1 cellular context compared by ENCODE assay signal in the genomic region with DNA sequence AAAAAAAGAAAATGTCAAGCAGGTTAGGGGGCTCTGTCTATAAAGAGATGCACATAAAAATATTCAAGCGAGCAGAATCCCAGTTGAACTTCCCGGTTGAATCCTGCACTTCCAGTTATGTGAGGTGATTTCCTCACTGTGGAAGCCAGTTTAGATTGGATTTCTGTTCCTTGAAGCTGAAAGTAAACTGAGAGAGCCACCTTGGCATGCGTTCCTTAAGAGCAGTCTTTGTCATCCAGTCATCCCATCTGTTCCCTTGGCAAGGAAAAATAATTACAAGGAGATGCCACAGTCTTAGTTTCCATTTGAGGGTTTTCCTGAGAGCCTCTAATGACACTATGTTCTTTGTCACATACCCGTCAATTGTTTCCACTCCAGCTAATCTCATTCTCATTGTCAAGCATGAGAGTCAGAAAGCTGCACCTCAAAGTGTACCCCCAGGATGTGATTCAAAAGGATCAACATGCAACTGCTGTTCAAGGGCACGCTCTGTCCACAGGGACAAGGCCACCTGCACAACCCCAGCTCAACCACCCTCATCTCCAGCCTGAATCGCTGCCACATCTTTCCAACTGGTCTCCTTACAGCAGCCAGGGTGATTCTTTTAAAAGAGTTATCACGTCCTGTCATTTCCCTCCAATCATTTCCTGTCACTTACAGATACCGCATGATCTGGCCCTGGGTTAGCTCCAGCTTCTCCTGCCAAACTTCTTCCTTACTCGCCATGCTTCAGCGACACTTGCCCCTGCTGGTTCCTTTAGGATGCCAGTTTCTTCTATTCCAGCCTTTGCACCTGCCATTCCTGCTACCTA.
A peak's percentile ranks its signal among the peaks of the same experiment; 100 is the strongest.
TF ChIP-seq lines count a peak whose summit lies in the region.

No MANE protein-coding gene starts in this region.

TF ChIP-seq in HepG2, 621 proteins besides CTCF, POLR2A, EP300 and RAD21 (continued from another document and continues in another):
- peak; percentile 55 for TF ChIP-seq ISL2 (CRISPR knock-in tag; IDR thresholded peaks at IDR 0.05)
- peak; percentile 38; the same call in 1 of the 2 replicates for TF ChIP-seq CREB1 (IDR thresholded peaks at IDR 0.05)
- TF ChIP-seq CREB1 (CRISPR knock-in tag; IDR thresholded peaks at IDR 0.05) = peak; percentile 76
- TF ChIP-seq TEAD2 (CRISPR knock-in tag; IDR thresholded peaks at IDR 0.05) = no peak
- peak; percentile 96 for TF ChIP-seq FOXO1 (CRISPR knock-in tag; IDR thresholded peaks at IDR 0.05)
- peak; percentile 88 for TF ChIP-seq TEAD3 (CRISPR knock-in tag; optimal IDR thresholded peaks at IDR 0.05; ENCODE audit: borderline replicate concordance)
- TF ChIP-seq SP1 (IDR thresholded peaks at IDR 0.05) = no peak
- TF ChIP-seq SP1 (CRISPR knock-in tag; IDR thresholded peaks at IDR 0.05) = 0 out of 2 replicates have a peak, but pooled peaks have one; percentile 28
- TF ChIP-seq ZKSCAN5 (CRISPR knock-in tag; IDR thresholded peaks at IDR 0.05) = peak; percentile 75; the same call in 1 of the 2 replicates
- TF ChIP-seq, protein P1, sequence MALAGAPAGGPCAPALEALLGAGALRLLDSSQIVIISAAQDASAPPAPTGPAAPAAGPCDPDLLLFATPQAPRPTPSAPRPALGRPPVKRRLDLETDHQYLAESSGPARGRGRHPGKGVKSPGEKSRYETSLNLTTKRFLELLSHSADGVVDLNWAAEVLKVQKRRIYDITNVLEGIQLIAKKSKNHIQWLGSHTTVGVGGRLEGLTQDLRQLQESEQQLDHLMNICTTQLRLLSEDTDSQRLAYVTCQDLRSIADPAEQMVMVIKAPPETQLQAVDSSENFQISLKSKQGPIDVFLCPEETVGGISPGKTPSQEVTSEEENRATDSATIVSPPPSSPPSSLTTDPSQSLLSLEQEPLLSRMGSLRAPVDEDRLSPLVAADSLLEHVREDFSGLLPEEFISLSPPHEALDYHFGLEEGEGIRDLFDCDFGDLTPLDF (CRISPR knock-in tag; IDR thresholded peaks at IDR 0.05) = no peak
- no peak for TF ChIP-seq NAIF1 (CRISPR knock-in tag; IDR thresholded peaks at IDR 0.05; ENCODE audit: borderline replicate concordance)
- TF ChIP-seq, protein P2, sequence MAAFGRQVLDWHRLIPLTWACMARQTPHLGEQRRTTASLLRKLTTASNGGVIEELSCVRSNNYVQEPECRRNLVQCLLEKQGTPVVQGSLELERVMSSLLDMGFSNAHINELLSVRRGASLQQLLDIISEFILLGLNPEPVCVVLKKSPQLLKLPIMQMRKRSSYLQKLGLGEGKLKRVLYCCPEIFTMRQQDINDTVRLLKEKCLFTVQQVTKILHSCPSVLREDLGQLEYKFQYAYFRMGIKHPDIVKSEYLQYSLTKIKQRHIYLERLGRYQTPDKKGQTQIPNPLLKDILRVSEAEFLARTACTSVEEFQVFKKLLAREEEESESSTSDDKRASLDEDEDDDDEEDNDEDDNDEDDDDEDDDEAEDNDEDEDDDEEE (CRISPR knock-in tag; IDR thresholded peaks at IDR 0.05) = peak; percentile 64
- 0 out of 2 replicates have a peak, but pooled peaks have one; percentile 54 for TF ChIP-seq ZNF224 (CRISPR knock-in tag; IDR thresholded peaks at IDR 0.05)
- peak; percentile 33; the same call in 1 of the 2 replicates for TF ChIP-seq SKIL (CRISPR knock-in tag; IDR thresholded peaks at IDR 0.05; ENCODE audit: borderline replicate concordance)
- peak; percentile 97 for TF ChIP-seq AHDC1 (CRISPR knock-in tag; IDR thresholded peaks at IDR 0.05; ENCODE audit: borderline replicate concordance)
- peak; percentile 78; the same call in 1 of the 2 replicates for TF ChIP-seq NFKBIZ (CRISPR knock-in tag; IDR thresholded peaks at IDR 0.05)
- TF ChIP-seq PREB (CRISPR knock-in tag; IDR thresholded peaks at IDR 0.05) = no peak
- TF ChIP-seq, protein P3, sequence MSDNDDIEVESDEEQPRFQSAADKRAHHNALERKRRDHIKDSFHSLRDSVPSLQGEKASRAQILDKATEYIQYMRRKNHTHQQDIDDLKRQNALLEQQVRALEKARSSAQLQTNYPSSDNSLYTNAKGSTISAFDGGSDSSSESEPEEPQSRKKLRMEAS (IDR thresholded peaks at IDR 0.05) = peak; percentile 86
- TF ChIP-seq, protein P4, sequence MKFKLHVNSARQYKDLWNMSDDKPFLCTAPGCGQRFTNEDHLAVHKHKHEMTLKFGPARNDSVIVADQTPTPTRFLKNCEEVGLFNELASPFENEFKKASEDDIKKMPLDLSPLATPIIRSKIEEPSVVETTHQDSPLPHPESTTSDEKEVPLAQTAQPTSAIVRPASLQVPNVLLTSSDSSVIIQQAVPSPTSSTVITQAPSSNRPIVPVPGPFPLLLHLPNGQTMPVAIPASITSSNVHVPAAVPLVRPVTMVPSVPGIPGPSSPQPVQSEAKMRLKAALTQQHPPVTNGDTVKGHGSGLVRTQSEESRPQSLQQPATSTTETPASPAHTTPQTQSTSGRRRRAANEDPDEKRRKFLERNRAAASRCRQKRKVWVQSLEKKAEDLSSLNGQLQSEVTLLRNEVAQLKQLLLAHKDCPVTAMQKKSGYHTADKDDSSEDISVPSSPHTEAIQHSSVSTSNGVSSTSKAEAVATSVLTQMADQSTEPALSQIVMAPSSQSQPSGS (CRISPR knock-in tag; IDR thresholded peaks at IDR 0.05) = peak; percentile 79; the same call in 1 of the 2 replicates
- peak; percentile 97 for TF ChIP-seq DPF2 (CRISPR knock-in tag; IDR thresholded peaks at IDR 0.05; ENCODE audit: borderline replicate concordance, low read depth)
- peak; percentile 66 for TF ChIP-seq TFE3 (CRISPR knock-in tag; IDR thresholded peaks at IDR 0.05)
- TF ChIP-seq SMARCE1 (IDR thresholded peaks at IDR 0.05; ENCODE audit: borderline replicate concordance) = peak; percentile 49; the same call in 1 of the 2 replicates
- TF ChIP-seq EED (CRISPR knock-in tag; IDR thresholded peaks at IDR 0.05) = no peak
- TF ChIP-seq, protein P5, sequence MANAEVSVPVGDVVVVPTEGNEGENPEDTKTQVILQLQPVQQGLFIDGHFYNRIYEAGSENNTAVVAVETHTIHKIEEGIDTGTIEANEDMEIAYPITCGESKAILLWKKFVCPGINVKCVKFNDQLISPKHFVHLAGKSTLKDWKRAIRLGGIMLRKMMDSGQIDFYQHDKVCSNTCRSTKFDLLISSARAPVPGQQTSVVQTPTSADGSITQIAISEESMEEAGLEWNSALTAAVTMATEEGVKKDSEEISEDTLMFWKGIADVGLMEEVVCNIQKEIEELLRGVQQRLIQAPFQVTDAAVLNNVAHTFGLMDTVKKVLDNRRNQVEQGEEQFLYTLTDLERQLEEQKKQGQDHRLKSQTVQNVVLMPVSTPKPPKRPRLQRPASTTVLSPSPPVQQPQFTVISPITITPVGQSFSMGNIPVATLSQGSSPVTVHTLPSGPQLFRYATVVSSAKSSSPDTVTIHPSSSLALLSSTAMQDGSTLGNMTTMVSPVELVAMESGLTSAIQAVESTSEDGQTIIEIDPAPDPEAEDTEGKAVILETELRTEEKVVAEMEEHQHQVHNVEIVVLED (CRISPR knock-in tag; IDR thresholded peaks at IDR 0.05; ENCODE audit: borderline replicate concordance) = peak; percentile 37; the same call in 1 of the 2 replicates
- TF ChIP-seq HINFP (CRISPR knock-in tag; IDR thresholded peaks at IDR 0.05; ENCODE audit: low read depth) = peak; percentile 47; the same call in 1 of the 2 replicates
- peak; percentile 92 for TF ChIP-seq ERF (CRISPR knock-in tag; IDR thresholded peaks at IDR 0.05)
- 0 out of 2 replicates have a peak, but pooled peaks have one; percentile 45 for TF ChIP-seq RFXAP (CRISPR knock-in tag; IDR thresholded peaks at IDR 0.05; ENCODE audit: borderline replicate concordance)
- peak; percentile 71; the same call in 1 of the 2 replicates for TF ChIP-seq ZNF792 (CRISPR knock-in tag; IDR thresholded peaks at IDR 0.05)
- TF ChIP-seq ZSCAN9 (CRISPR knock-in tag; IDR thresholded peaks at IDR 0.05; ENCODE audit: borderline replicate concordance) = peak; percentile 79
- 0 out of 2 replicates have a peak, but pooled peaks have one; percentile 53 for TF ChIP-seq NRL (CRISPR knock-in tag; IDR thresholded peaks at IDR 0.05; ENCODE audit: borderline replicate concordance)
